In the genomic region with DNA sequence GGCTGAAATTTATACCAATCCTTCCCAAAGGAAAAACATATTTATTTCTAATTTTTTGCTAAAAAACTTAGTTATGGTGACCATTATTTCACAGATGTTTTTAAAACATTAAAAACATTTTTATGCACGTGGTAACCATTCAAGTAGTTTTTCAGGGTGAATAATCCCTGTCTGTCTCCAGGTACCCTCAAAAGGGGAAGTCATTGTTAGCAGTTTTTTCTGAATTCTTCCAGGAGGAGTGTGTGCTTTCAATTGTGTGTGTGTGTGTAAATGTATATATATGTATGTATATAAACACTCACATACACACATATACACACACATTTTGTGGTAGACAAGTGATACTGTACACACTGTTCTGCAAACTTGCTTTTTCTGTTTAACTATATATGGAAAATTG, we compare ENCODE assay signal across 20 cellular contexts.
"Had no signal": no experiment of that assay in that cellular context is flagged by ENCODE, and none has a peak within 500 bp of the region (broad histone marks: within the 10 kb centered on the region; RNA-seq: fewer than 3 reads in every experiment).

No MANE protein-coding gene starts in this region.

- ATAC-seq: natural killer cell; psoas muscle; right lobe of liver; stimulated activated naive B cell treated with anti-CD40 and anti-IgM and Interleukin-4, amounts not matched to agents 10 μg/mL and 1 μg/mL and 100 μg/mL, for 72 hours; stimulated activated naive CD8-positive, alpha-beta T cell treated with anti-CD3 and anti-CD28 coated beads, Interleukin-15, Interleukin-2, amounts not matched to agents 100 U/mL and 50 U/mL, for 24 hours had no signal

- H3K4me3 Mint-ChIP-seq: mesothelial cell of epicardium; naive B cell; natural killer cell; nephron progenitor cell; neural progenitor cell; stimulated activated naive B cell treated with anti-CD40 and anti-IgM and Interleukin-4, amounts not matched to agents 10 μg/mL and 1 μg/mL and 100 μg/mL, for 72 hours had no signal

- H3K27ac Mint-ChIP-seq: mesothelial cell of epicardium; natural killer cell; nephron progenitor cell; neural progenitor cell; stimulated activated naive B cell treated with anti-CD40 and anti-IgM and Interleukin-4, amounts not matched to agents 10 μg/mL and 1 μg/mL and 100 μg/mL, for 72 hours had no signal

- H3K4me1 Mint-ChIP-seq: mesothelial cell of epicardium, nephron progenitor cell, neural progenitor cell had no signal

- DNase-seq: islet precursor cell; left ventricle myocardium inferior; mesendoderm; naive B cell; natural killer cell; nephron progenitor cell; occipital lobe; psoas muscle; right lobe of liver; stimulated activated CD4-positive, alpha-beta T cell treated with anti-CD3 and anti-CD28 coated beads, Interleukin-2, amount 100 ng/mL, for 24 hours; stimulated activated CD4-positive, alpha-beta T cell treated with anti-CD3 and anti-CD28 coated beads, Interleukin-4, amount 100 ng/mL, for 1 hour; stimulated activated naive B cell treated with anti-CD40 and anti-IgM and Interleukin-4, amounts not matched to agents 10 μg/mL and 1 μg/mL and 100 μg/mL, for 72 hours; stimulated activated naive CD8-positive, alpha-beta T cell treated with anti-CD3 and anti-CD28 coated beads, Interleukin-15, Interleukin-2, amounts not matched to agents 100 U/mL and 50 U/mL, for 24 hours; stomach; testis; thyroid gland; transverse colon; upper lobe of left lung had no signal

- H3K27me3 Mint-ChIP-seq: naive B cell; stimulated activated naive B cell treated with anti-CD40 and anti-IgM and Interleukin-4, amounts not matched to agents 10 μg/mL and 1 μg/mL and 100 μg/mL, for 72 hours had no signal
